Comparison of ENCODE assay signal across 18 cellular contexts in genomic region chr6:86934365-86934764, GRCh38. TPM values are rescaled to one million over a fixed set of nuclear protein-coding genes. Genes with fewer than 3 reads are reported as not detected.
DNase-seq lines count a peak whose midpoint lies in the region; ATAC-seq and TF ChIP-seq lines count a peak whose summit lies in the region.
"Had no signal": no experiment of that assay in that cellular context is flagged by ENCODE, and none has a peak within 500 bp of the region (broad histone marks: within the 10 kb centered on the region; RNA-seq: fewer than 3 reads in every experiment).

No MANE protein-coding gene starts in this region.

- peak; percentile 51 for ATAC-seq in GM18867 (IDR thresholded peaks at IDR 0.05; ENCODE audit: unreplicated experiment)
- peak; percentile 42 for ATAC-seq in GM21390 (IDR thresholded peaks at IDR 0.05; ENCODE audit: unreplicated experiment)
- peak; percentile 50 for ATAC-seq in HG03103 (IDR thresholded peaks at IDR 0.05; ENCODE audit: low read depth, unreplicated experiment)
- no peak for ATAC-seq in left lung
- ATAC-seq in HG03196 (IDR thresholded peaks at IDR 0.05; ENCODE audit: unreplicated experiment) = no peak
- ATAC-seq: HepG2 had no signal

- CTCF ChIA-PET in activated naive CD4-positive, alpha-beta T cell treated with anti-CD3 and anti-CD28 coated beads, Interleukin-2, amount 10 ng/mL, durations not matched to agents 7 days and 5 days (lab: Charles Lee) = no interaction called here

- H3K4me3 Mint-ChIP-seq in activated naive CD4-positive, alpha-beta T cell treated with anti-CD3 and anti-CD28 coated beads, Interleukin-2, amount 10 ng/mL, durations not matched to agents 7 days and 5 days = no peak overlapping the region
- H3K4me3 Mint-ChIP-seq: CD4-positive, alpha-beta T cell had no signal

- peaks cover 34% of the 10 kb centered on the region for H3K27me3 Mint-ChIP-seq in activated naive CD4-positive, alpha-beta T cell treated with anti-CD3 and anti-CD28 coated beads, Interleukin-2, amount 10 ng/mL, durations not matched to agents 7 days and 5 days

- H3K4me3 ChIP-seq in BLaER1 treated with 17β-estradiol and CSF1 and Interleukin-3, amounts not matched to agents 10 nM and 100 nM = no peak overlapping the region
- no peak overlapping the region for H3K4me3 ChIP-seq in left lung
- H3K4me3 ChIP-seq: GM23248 had no signal

- TF ChIP-seq CTCF in left lung (IDR thresholded peaks at IDR 0.05) = no peak

- H3K4me1 Mint-ChIP-seq in activated naive CD4-positive, alpha-beta T cell treated with anti-CD3 and anti-CD28 coated beads, Interleukin-2, amount 10 ng/mL, durations not matched to agents 7 days and 5 days = no peaks in the 10 kb centered on the region

- DNase-seq in left lung (no peak), NCI-H1417 (lab: John Stamatoyannopoulos, UW) (no peak)
- DNase-seq in activated naive CD4-positive, alpha-beta T cell treated with anti-CD3 and anti-CD28 coated beads, Interleukin-2, amount 10 ng/mL, durations not matched to agents 7 days and 5 days = no peak
- DNase-seq: 8988T; AML-193; C1 segment of cervical spinal cord; Calu3; CD4-positive, alpha-beta T cell; DMS 273 treated with DMSO at 0.1 percent for 48 hours; GM23248 had no signal

- H3K36me3 ChIP-seq in BLaER1 treated with 17β-estradiol and CSF1 and Interleukin-3, amounts not matched to agents 10 nM and 100 nM = no peaks in the 10 kb centered on the region
- H3K36me3 ChIP-seq in left lung = no peaks in the 10 kb centered on the region

- no peak overlapping the region for H3K9ac ChIP-seq in BLaER1 treated with 17β-estradiol and CSF1 and Interleukin-3, amounts not matched to agents 10 nM and 100 nM
- H3K9ac ChIP-seq: GM23248, KMS-11 had no signal

- no peak overlapping the region for H3K27ac Mint-ChIP-seq in activated naive CD4-positive, alpha-beta T cell treated with anti-CD3 and anti-CD28 coated beads, Interleukin-2, amount 10 ng/mL, durations not matched to agents 7 days and 5 days
- H3K27ac Mint-ChIP-seq: CD4-positive, alpha-beta T cell had no signal

- H3K27me3 ChIP-seq in BLaER1 treated with 17β-estradiol and CSF1 and Interleukin-3, amounts not matched to agents 10 nM and 100 nM = no peaks in the 10 kb centered on the region
- peaks cover 23 to 53% of the 10 kb centered on the region in 2 donors for H3K27me3 ChIP-seq in left lung

- H4K20me1 ChIP-seq in BLaER1 treated with 17β-estradiol and CSF1 and Interleukin-3, amounts not matched to agents 10 nM and 100 nM = no peaks in the 10 kb centered on the region

- H3K4me2 ChIP-seq in BLaER1 treated with 17β-estradiol and CSF1 and Interleukin-3, amounts not matched to agents 10 nM and 100 nM = peak overlapping the region in 6 of 11 experiments; percentile 15 to 44 (median 22); a peak in 9 of 22 replicates
- H3K4me2 ChIP-seq: KMS-11 had no signal

- intact Hi-C loops in left lung (cut with DNase I) = no loop called here

- H3K27ac ChIP-seq in BLaER1 treated with 17β-estradiol and CSF1 and Interleukin-3, amounts not matched to agents 10 nM and 100 nM = no peak overlapping the region
- no peak overlapping the region for H3K27ac ChIP-seq in left lung
- H3K27ac ChIP-seq: GM23248, KMS-11 had no signal

- no peaks in the 10 kb centered on the region for H3K36me3 Mint-ChIP-seq in activated naive CD4-positive, alpha-beta T cell treated with anti-CD3 and anti-CD28 coated beads, Interleukin-2, amount 10 ng/mL, durations not matched to agents 7 days and 5 days

- H3K9me3 Mint-ChIP-seq in activated naive CD4-positive, alpha-beta T cell treated with anti-CD3 and anti-CD28 coated beads, Interleukin-2, amount 10 ng/mL, durations not matched to agents 7 days and 5 days = no peaks in the 10 kb centered on the region
- H3K9me3 Mint-ChIP-seq: CD4-positive, alpha-beta T cell had no signal

- peaks cover 0 to 10% (median 7%) of the 10 kb centered on the region in 10 experiments; a peak in 9 of 20 replicates for H3K4me1 ChIP-seq in BLaER1 treated with 17β-estradiol and CSF1 and Interleukin-3, amounts not matched to agents 10 nM and 100 nM
- H3K4me1 ChIP-seq in left lung = no peaks in the 10 kb centered on the region

- peaks cover 0 to 11% (median 0%) of the 10 kb centered on the region in 11 experiments; a peak in 8 of 22 replicates for H3K9me3 ChIP-seq in BLaER1 treated with 17β-estradiol and CSF1 and Interleukin-3, amounts not matched to agents 10 nM and 100 nM (replicated peaks in 1 of 11)
- no peaks in the 10 kb centered on the region for H3K9me3 ChIP-seq in left lung

RNA-seq across cellular contexts. Expression of gene HTR1E, which starts 3.0 kb away (rescaled TPM):
- not detected for total RNA-seq in left lung
- total RNA-seq: Calu3; CD4-positive, alpha-beta T cell; G401; GM23248; HepG2 had no signal

Comparison
In these comparisons a context has a peak if more than half of its experiments do, and no peak if none do; other contexts are left out.
1. ATAC-seq: peak in GM18867 (single experiment), GM21390 (single experiment) and HG03103 (single experiment); none in left lung (single experiment) and HG03196 (single experiment).